Comparison of ENCODE assay signal across 12 cellular contexts in genomic region chr1:15521209-15521887, GRCh38. TPM values are rescaled to one million over a fixed set of nuclear protein-coding genes. Genes with fewer than 3 reads are reported as not detected.
"Had no signal": no experiment of that assay in that cellular context is flagged by ENCODE, and none has a peak within 500 bp of the region (broad histone marks: within the 10 kb centered on the region; RNA-seq: fewer than 3 reads in every experiment).

No MANE protein-coding gene starts in this region.

RNA-seq across cellular contexts. Expression of gene CELA2B, which starts 45.4 kb away (rescaled TPM):
- total RNA-seq: activated CD8-positive, alpha-beta T cell treated with anti-CD3 and anti-CD28 coated beads for 36 hours; activated naive CD8-positive, alpha-beta T cell treated with anti-CD3 and anti-CD28 coated beads for 36 hours; ascending aorta; cardiac muscle cell; dorsolateral prefrontal cortex; gastrocnemius medialis; left colon; mononuclear cell; natural killer cell treated with Interleukin-12 subunit alpha and Interleukin-12 subunit beta and Interleukin-15 and Interleukin-18, amount 100 ng/mL, for 72 hours; progenitor cell of endocrine pancreas; uterus had no signal
- polyA plus RNA-seq: ovary had no signal
